In the genomic region with DNA sequence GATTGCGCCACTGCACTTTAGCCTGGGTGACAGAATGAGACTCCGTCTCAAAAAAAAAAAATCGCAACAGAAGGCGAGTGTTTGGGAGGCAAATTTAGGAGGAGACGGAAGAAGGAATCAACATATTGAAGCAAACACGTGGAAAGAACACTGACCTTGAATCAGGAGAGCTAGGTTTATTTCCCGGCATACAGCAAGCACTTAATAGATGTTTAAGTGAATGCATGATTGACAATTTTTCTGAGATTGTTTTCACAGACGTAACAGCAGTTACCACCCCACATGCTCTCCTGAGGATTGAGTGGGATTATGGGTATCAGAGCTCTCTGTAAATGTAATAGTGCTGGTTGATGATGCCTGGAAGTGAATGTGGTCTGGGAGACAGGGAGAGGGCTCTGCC, we compare ENCODE assay signal across 27 cellular contexts.
"Had no signal": no experiment of that assay in that cellular context is flagged by ENCODE, and none has a peak within 500 bp of the region (broad histone marks: within the 10 kb centered on the region; RNA-seq: fewer than 3 reads in every experiment).

No MANE protein-coding gene starts in this region.

- H3K9me3 ChIP-seq: gastrocnemius medialis, heart left ventricle, mucosa of descending colon, thoracic aorta, tibial nerve, upper lobe of left lung had no signal

- DNase-seq: cortex of kidney; foreskin fibroblast; gastrocnemius medialis; heart left ventricle; mucosa of descending colon; naive B cell; stimulated activated CD4-positive, alpha-beta T cell treated with anti-CD3 and anti-CD28 coated beads, Interleukin-12 subunit alpha, Interleukin-12 subunit beta, amount 100 ng/mL, for 4 hours; stimulated activated CD4-positive, alpha-beta T cell treated with anti-CD3 and anti-CD28 coated beads, Interleukin-1b, Interleukin-23, amount 100 ng/mL, for 48 hours; stimulated activated CD4-positive, alpha-beta T cell treated with anti-CD3 and anti-CD28 coated beads, Interleukin-4, amount 100 ng/mL, for 1 hour; stimulated activated CD8-positive, alpha-beta memory T cell treated with anti-CD3 and anti-CD28 coated beads, Interleukin-4, amount 100 ng/mL, for 48 hours; stimulated activated naive CD4-positive, alpha-beta T cell treated with Interleukin-2 at 50 U/mL for 16 hours; upper lobe of left lung had no signal

- H3K4me3 ChIP-seq: gastrocnemius medialis, heart left ventricle, hepatocyte, lung, mucosa of descending colon, neural progenitor cell, smooth muscle cell, thoracic aorta, tibial nerve, upper lobe of left lung had no signal

- H3K9me3 Mint-ChIP-seq: memory B cell, mesothelial cell of epicardium, naive B cell, nephron, neural progenitor cell had no signal

- H3K9ac ChIP-seq: neural progenitor cell, parathyroid adenoma had no signal

- H3K4me3 Mint-ChIP-seq: memory B cell, mesothelial cell of epicardium, naive B cell, nephron, neural progenitor cell had no signal

- H3K27ac ChIP-seq: epithelial cell of prostate, gastrocnemius medialis, heart left ventricle, hepatocyte, neural progenitor cell, parathyroid adenoma, thoracic aorta, tibial nerve had no signal

- H3K27ac Mint-ChIP-seq: memory B cell, mesothelial cell of epicardium, naive B cell, neural progenitor cell, progenitor cell of endocrine pancreas had no signal

- ATAC-seq: esophagus mucosa, gastrocnemius medialis, heart left ventricle, left lobe of liver, mucosa of descending colon, sciatic nerve had no signal

- H3K36me3 ChIP-seq: gastrocnemius medialis, heart left ventricle, neural progenitor cell, thoracic aorta, tibial nerve, upper lobe of left lung had no signal

- H3K36me3 Mint-ChIP-seq: memory B cell, mesothelial cell of epicardium, naive B cell, neural progenitor cell had no signal
